ENCODE assay signal across 10 cellular contexts in the genomic region with DNA sequence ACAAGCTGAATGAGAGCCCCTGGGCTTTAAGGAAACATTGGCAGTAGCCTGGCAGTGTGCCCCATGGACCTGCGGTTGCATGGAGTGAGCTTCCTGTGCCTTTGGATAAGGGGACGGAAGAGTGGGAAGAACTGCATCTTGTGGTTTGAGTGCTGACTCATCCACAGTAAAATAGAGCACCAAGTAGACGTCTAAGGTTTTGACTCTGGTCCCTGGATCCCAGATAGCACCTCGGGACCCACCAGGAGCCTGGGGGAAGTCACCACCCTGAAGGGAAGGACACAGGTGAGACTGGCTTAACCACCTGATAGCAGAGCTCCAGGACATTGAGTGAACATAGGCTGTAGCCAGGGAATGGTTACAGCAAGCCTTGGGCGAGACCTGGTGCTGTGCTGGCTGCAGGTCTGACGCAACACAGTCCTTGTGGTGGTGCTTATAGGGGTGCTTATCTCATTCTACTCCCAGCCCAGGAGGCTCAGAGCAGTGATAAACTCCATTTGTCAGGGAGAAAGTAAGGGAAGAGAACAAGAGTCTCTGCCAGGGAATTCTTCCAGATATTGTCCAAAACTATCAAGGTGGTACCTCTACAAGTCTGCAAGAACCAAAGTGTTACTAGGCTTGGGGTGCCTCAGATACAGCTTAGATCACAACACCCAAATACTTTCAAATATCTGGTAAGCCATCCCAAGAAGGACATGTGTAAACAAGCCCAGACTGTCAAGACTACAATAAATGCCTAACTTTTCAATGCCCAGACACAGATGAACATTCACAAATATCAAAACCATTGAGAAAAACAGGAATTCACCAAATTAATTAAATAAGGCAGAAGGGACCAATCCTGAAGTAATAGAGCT.
DNase-seq lines count a peak whose midpoint lies in the region; ATAC-seq and TF ChIP-seq lines count a peak whose summit lies in the region.
"Had no signal": no experiment of that assay in that cellular context is flagged by ENCODE, and none has a peak within 500 bp of the region (broad histone marks: within the 10 kb centered on the region; RNA-seq: fewer than 3 reads in every experiment).

No MANE protein-coding gene starts in this region.

- ATAC-seq in stimulated activated effector memory CD8-positive, alpha-beta T cell treated with anti-CD3 and anti-CD28 coated beads, Interleukin-12 subunit alpha, Interleukin-12 subunit beta, amount 100 ng/mL, for 72 hours, result peak; percentile 24
- ATAC-seq in WTC11, result no peak; the same call in 1 of the 2 replicates
- ATAC-seq: psoas muscle had no signal

- peak; percentile 97 for DNase-seq in HT1080 (ENCODE audit: low read depth)
- DNase-seq in SIG-M5 treated with dmso at 0.1 percent for 504 hours (lab: John Stamatoyannopoulos, UW; ENCODE audit: unreplicated experiment), result peak; percentile 69
- peak; percentile 55 for DNase-seq in epithelial cell of prostate (ENCODE audit: low read depth, low spot score)
- no peak for DNase-seq in stimulated activated effector memory CD8-positive, alpha-beta T cell treated with anti-CD3 and anti-CD28 coated beads, Interleukin-12 subunit alpha, Interleukin-12 subunit beta, amount 100 ng/mL, for 72 hours (ENCODE audit: low spot score in 2 of 2)
- DNase-seq in NCI-H345 (lab: John Stamatoyannopoulos, UW), result no peak
- DNase-seq in activated CD4-positive, CD25-positive, alpha-beta regulatory T cell treated with anti-CD3 and anti-CD28 coated beads, Interleukin-2, amount 50 U/mL, for 72 hours, result no peak
- no peak for DNase-seq in WTC11 (ENCODE audit: low spot score)
- DNase-seq: activated effector memory CD4-positive, alpha-beta T cell treated with anti-CD3 and anti-CD28 coated beads, Interleukin-2, amount 50 U/mL, for 16 hours; NCI-H187; psoas muscle had no signal

- peaks cover 8% of the 10 kb centered on the region for H3K9me3 Mint-ChIP-seq in stimulated activated effector memory CD8-positive, alpha-beta T cell treated with anti-CD3 and anti-CD28 coated beads, Interleukin-12 subunit alpha, Interleukin-12 subunit beta, amount 100 ng/mL, for 72 hours
- H3K9me3 Mint-ChIP-seq in WTC11, result peaks cover 3% of the 10 kb centered on the region; the same call in 1 of the 2 replicates

- no peaks in the 10 kb centered on the region for H3K36me3 Mint-ChIP-seq in stimulated activated effector memory CD8-positive, alpha-beta T cell treated with anti-CD3 and anti-CD28 coated beads, Interleukin-12 subunit alpha, Interleukin-12 subunit beta, amount 100 ng/mL, for 72 hours
- no peaks in the 10 kb centered on the region for H3K36me3 Mint-ChIP-seq in WTC11

- H3K4me1 Mint-ChIP-seq in stimulated activated effector memory CD8-positive, alpha-beta T cell treated with anti-CD3 and anti-CD28 coated beads, Interleukin-12 subunit alpha, Interleukin-12 subunit beta, amount 100 ng/mL, for 72 hours, result no peaks in the 10 kb centered on the region
- no peaks in the 10 kb centered on the region for H3K4me1 Mint-ChIP-seq in WTC11

- TF ChIP-seq CTCF in WTC11 (IDR thresholded peaks at IDR 0.05), result no peak

- POLR2A ChIA-PET in WTC11 (lab: Charles Lee), result no interaction called here

- no peak overlapping the region for H3K27ac Mint-ChIP-seq in stimulated activated effector memory CD8-positive, alpha-beta T cell treated with anti-CD3 and anti-CD28 coated beads, Interleukin-12 subunit alpha, Interleukin-12 subunit beta, amount 100 ng/mL, for 72 hours
- H3K27ac Mint-ChIP-seq in WTC11, result no peak overlapping the region

- H3K27ac ChIP-seq in epithelial cell of prostate, result peak overlapping the region; percentile 32
- H3K27ac ChIP-seq: psoas muscle had no signal

- CTCF ChIA-PET in WTC11 (lab: Charles Lee), result no interaction called here

- H3K27me3 Mint-ChIP-seq in WTC11 (ENCODE audit: low read depth), result peaks cover 8% of the 10 kb centered on the region

- H3K4me3 Mint-ChIP-seq in stimulated activated effector memory CD8-positive, alpha-beta T cell treated with anti-CD3 and anti-CD28 coated beads, Interleukin-12 subunit alpha, Interleukin-12 subunit beta, amount 100 ng/mL, for 72 hours, result no peak overlapping the region
- H3K4me3 Mint-ChIP-seq in WTC11, result no peak overlapping the region

TF ChIP-seq in WTC11, 78 proteins besides CTCF, POLR2A, EP300 and RAD21:
- TF ChIP-seq, protein P1, sequence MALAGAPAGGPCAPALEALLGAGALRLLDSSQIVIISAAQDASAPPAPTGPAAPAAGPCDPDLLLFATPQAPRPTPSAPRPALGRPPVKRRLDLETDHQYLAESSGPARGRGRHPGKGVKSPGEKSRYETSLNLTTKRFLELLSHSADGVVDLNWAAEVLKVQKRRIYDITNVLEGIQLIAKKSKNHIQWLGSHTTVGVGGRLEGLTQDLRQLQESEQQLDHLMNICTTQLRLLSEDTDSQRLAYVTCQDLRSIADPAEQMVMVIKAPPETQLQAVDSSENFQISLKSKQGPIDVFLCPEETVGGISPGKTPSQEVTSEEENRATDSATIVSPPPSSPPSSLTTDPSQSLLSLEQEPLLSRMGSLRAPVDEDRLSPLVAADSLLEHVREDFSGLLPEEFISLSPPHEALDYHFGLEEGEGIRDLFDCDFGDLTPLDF (CRISPR knock-in tag; IDR thresholded peaks at IDR 0.05), result no peak
- TF ChIP-seq FOXP1 (CRISPR knock-in tag; IDR thresholded peaks at IDR 0.05; ENCODE audit: borderline replicate concordance), result no peak
- TF ChIP-seq, protein P2, sequence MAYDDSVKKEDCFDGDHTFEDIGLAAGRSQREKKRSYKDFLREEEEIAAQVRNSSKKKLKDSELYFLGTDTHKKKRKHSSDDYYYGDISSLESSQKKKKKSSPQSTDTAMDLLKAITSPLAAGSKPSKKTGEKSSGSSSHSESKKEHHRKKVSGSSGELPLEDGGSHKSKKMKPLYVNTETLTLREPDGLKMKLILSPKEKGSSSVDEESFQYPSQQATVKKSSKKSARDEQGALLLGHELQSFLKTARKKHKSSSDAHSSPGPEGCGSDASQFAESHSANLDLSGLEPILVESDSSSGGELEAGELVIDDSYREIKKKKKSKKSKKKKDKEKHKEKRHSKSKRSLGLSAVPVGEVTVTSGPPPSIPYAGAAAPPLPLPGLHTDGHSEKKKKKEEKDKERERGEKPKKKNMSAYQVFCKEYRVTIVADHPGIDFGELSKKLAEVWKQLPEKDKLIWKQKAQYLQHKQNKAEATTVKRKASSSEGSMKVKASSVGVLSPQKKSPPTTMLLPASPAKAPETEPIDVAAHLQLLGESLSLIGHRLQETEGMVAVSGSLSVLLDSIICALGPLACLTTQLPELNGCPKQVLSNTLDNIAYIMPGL (CRISPR knock-in tag; IDR thresholded peaks at IDR 0.05), result no peak
- TF ChIP-seq, protein P3, sequence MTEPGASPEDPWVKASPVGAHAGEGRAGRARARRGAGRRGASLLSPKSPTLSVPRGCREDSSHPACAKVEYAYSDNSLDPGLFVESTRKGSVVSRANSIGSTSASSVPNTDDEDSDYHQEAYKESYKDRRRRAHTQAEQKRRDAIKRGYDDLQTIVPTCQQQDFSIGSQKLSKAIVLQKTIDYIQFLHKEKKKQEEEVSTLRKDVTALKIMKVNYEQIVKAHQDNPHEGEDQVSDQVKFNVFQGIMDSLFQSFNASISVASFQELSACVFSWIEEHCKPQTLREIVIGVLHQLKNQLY (CRISPR knock-in tag; IDR thresholded peaks at IDR 0.05), result no peak
- no peak for TF ChIP-seq SMAD3 (CRISPR knock-in tag; IDR thresholded peaks at IDR 0.05; ENCODE audit: borderline replicate concordance)
- TF ChIP-seq NR1H2 (CRISPR knock-in tag; IDR thresholded peaks at IDR 0.05), result no peak
- TF ChIP-seq ZNF138 (CRISPR knock-in tag; conservative IDR thresholded peaks at IDR 0.05), result no peak
- no peak for TF ChIP-seq TEAD1 (CRISPR knock-in tag; IDR thresholded peaks at IDR 0.05)
- no peak for TF ChIP-seq ZNF232 (CRISPR knock-in tag; IDR thresholded peaks at IDR 0.05)
- TF ChIP-seq, protein P4, sequence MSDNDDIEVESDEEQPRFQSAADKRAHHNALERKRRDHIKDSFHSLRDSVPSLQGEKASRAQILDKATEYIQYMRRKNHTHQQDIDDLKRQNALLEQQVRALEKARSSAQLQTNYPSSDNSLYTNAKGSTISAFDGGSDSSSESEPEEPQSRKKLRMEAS (CRISPR knock-in tag; IDR thresholded peaks at IDR 0.05), result no peak
- no peak for TF ChIP-seq JAZF1 (CRISPR knock-in tag; IDR thresholded peaks at IDR 0.05)
- TF ChIP-seq SOX15 (CRISPR knock-in tag; IDR thresholded peaks at IDR 0.05), result no peak
- TF ChIP-seq ZNF416 (CRISPR knock-in tag; IDR thresholded peaks at IDR 0.05), result no peak
- TF ChIP-seq ZNF263 (CRISPR knock-in tag; IDR thresholded peaks at IDR 0.05; ENCODE audit: low read depth), result no peak
- TF ChIP-seq, protein P5, sequence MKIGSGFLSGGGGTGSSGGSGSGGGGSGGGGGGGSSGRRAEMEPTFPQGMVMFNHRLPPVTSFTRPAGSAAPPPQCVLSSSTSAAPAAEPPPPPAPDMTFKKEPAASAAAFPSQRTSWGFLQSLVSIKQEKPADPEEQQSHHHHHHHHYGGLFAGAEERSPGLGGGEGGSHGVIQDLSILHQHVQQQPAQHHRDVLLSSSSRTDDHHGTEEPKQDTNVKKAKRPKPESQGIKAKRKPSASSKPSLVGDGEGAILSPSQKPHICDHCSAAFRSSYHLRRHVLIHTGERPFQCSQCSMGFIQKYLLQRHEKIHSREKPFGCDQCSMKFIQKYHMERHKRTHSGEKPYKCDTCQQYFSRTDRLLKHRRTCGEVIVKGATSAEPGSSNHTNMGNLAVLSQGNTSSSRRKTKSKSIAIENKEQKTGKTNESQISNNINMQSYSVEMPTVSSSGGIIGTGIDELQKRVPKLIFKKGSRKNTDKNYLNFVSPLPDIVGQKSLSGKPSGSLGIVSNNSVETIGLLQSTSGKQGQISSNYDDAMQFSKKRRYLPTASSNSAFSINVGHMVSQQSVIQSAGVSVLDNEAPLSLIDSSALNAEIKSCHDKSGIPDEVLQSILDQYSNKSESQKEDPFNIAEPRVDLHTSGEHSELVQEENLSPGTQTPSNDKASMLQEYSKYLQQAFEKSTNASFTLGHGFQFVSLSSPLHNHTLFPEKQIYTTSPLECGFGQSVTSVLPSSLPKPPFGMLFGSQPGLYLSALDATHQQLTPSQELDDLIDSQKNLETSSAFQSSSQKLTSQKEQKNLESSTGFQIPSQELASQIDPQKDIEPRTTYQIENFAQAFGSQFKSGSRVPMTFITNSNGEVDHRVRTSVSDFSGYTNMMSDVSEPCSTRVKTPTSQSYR (CRISPR knock-in tag; IDR thresholded peaks at IDR 0.05), result no peak
- no peak for TF ChIP-seq ZNF396 (CRISPR knock-in tag; IDR thresholded peaks at IDR 0.05; ENCODE audit: borderline replicate concordance)
- no peak for TF ChIP-seq TEAD4 (CRISPR knock-in tag; IDR thresholded peaks at IDR 0.05)
- TF ChIP-seq ZNF219 (CRISPR knock-in tag; IDR thresholded peaks at IDR 0.05; ENCODE audit: borderline replicate concordance), result no peak
- TF ChIP-seq NFE2L1 (CRISPR knock-in tag; IDR thresholded peaks at IDR 0.05), result no peak
TF ChIP-seq in WTC11: peak in this region for 0.

Comparison
In these comparisons a context has a peak if more than half of its experiments do, and no peak if none do; other contexts are left out.
1. DNase-seq: peak in HT1080 (single experiment), SIG-M5 treated with dmso at 0.1 percent for 504 hours (single experiment) and epithelial cell of prostate (single experiment); none in stimulated activated effector memory CD8-positive, alpha-beta T cell treated with anti-CD3 and anti-CD28 coated beads, Interleukin-12 subunit alpha, Interleukin-12 subunit beta, amount 100 ng/mL, for 72 hours (0 of 2), NCI-H345 (single experiment), activated CD4-positive, CD25-positive, alpha-beta regulatory T cell treated with anti-CD3 and anti-CD28 coated beads, Interleukin-2, amount 50 U/mL, for 72 hours (single experiment) and WTC11 (single experiment).